Comparison of ENCODE assay signal across 8 cellular contexts in the genomic region with DNA sequence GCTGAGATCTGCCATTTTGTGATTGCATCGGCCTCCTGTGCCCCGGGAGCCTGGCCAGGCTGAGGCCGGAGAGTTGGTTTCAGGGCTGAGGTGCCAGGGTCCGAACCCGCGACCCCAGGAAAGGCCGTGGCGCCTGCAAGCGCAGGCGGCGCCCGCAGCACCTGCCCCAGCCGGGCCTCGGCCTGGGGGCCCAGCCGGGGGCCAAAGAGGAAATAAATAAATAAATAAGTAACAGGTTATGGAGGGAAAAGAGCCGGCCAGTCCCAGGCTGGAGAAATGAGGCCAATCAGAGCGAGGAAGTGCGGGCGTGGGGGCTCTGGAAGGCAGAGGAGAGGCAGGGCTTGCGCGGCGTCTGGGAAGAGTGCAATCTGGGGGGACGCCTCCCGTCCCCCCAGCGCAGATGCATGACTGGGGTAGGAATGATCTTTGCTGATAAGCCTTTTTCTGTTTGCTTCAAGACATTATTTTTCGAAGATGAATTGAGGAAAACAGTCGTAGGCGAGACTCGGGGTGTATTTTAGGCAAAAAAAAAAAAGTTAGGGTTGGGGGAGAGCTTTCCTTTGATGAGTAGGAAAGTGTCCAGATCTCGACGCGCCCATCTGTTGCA.
DNase-seq lines count a peak whose midpoint lies in the region; ATAC-seq and TF ChIP-seq lines count a peak whose summit lies in the region.

No MANE protein-coding gene starts in this region.

- peaks cover 18% of the 10 kb centered on the region for H3K9me3 Mint-ChIP-seq in glutamatergic neuron (ENCODE audit: unreplicated experiment)

- peaks cover 6% of the 10 kb centered on the region for H3K4me1 ChIP-seq in SJCRH30
- no peaks in the 10 kb centered on the region for H3K4me1 ChIP-seq in rectal smooth muscle tissue (ENCODE audit: control insufficient read depth, insufficient read depth, low read length)

- H3K4me3 ChIP-seq in SJCRH30 (peak overlapping the region; percentile 82), rectal smooth muscle tissue (ENCODE audit: low read length) (peak overlapping the region; percentile 65)

- no peaks in the 10 kb centered on the region for H3K27me3 ChIP-seq in SJCRH30
- peaks cover 12% of the 10 kb centered on the region for H3K27me3 ChIP-seq in rectal smooth muscle tissue (ENCODE audit: control insufficient read depth, insufficient read depth, low read length)

- peak overlapping the region; percentile 90 for H3K4me3 Mint-ChIP-seq in glutamatergic neuron (ENCODE audit: unreplicated experiment)

- H3K36me3 Mint-ChIP-seq in glutamatergic neuron (ENCODE audit: unreplicated experiment): no peaks in the 10 kb centered on the region

- H3K9ac ChIP-seq in rectal smooth muscle tissue (ENCODE audit: low read length): no peak overlapping the region

- peak; percentile 66 for DNase-seq in DMS79 treated with DMSO at 0.1 percent for 48 hours (lab: John Stamatoyannopoulos, UW)
- DNase-seq in SJCRH30: peak; percentile 82 to 86
- DNase-seq in glutamatergic neuron: peak; percentile 46
- no peak for DNase-seq in 8988T
- no peak for DNase-seq in NCI-H187 (lab: John Stamatoyannopoulos, UW)
- no peak for DNase-seq in activated CD4-positive, CD25-positive, alpha-beta regulatory T cell treated with anti-CD3 and anti-CD28 coated beads, Interleukin-2, amount 50 U/mL, for 72 hours

- H3K27me3 Mint-ChIP-seq in glutamatergic neuron (ENCODE audit: unreplicated experiment): peaks cover 31% of the 10 kb centered on the region

- H3K27ac ChIP-seq in SJCRH30: peak overlapping the region; percentile 75
- peak overlapping the region; percentile 40 for H3K27ac ChIP-seq in rectal smooth muscle tissue (ENCODE audit: low read depth, low read length)

- H3K36me3 ChIP-seq in SJCRH30 (no peaks in the 10 kb centered on the region), rectal smooth muscle tissue (ENCODE audit: control insufficient read depth, insufficient read depth, low read length) (no peaks in the 10 kb centered on the region)

- TF ChIP-seq CTCF in glutamatergic neuron (IDR thresholded peaks at IDR 0.05; ENCODE audit: partially characterized antibody, unreplicated experiment): no peak

- H3K4me1 Mint-ChIP-seq in glutamatergic neuron (ENCODE audit: low read depth, unreplicated experiment): peaks cover 20% of the 10 kb centered on the region

- H3K9me3 ChIP-seq in SJCRH30 (replicated peaks): no peaks in the 10 kb centered on the region

- peak overlapping the region; percentile 29 for H3K27ac Mint-ChIP-seq in glutamatergic neuron (ENCODE audit: unreplicated experiment)

- ATAC-seq in GM19324 (IDR thresholded peaks at IDR 0.05; ENCODE audit: low FRiP score, unreplicated experiment): no peak

Comparison
In these comparisons a context has a peak if more than half of its experiments do, and no peak if none do; other contexts are left out.
1. DNase-seq: peak in DMS79 treated with DMSO at 0.1 percent for 48 hours (single experiment), SJCRH30 (2 of 2) and glutamatergic neuron (single experiment); none in 8988T (single experiment), NCI-H187 (0 of 2) and activated CD4-positive, CD25-positive, alpha-beta regulatory T cell treated with anti-CD3 and anti-CD28 coated beads, Interleukin-2, amount 50 U/mL, for 72 hours (single experiment).